ENCODE assay signal across 20 cellular contexts in genomic region chr16:51321251-51321650, GRCh38.
DNase-seq lines count a peak whose midpoint lies in the region; ATAC-seq and TF ChIP-seq lines count a peak whose summit lies in the region.
"Had no signal": no experiment of that assay in that cellular context is flagged by ENCODE, and none has a peak within 500 bp of the region (broad histone marks: within the 10 kb centered on the region; RNA-seq: fewer than 3 reads in every experiment).

No MANE protein-coding gene starts in this region.

- no peak overlapping the region for H3K56ac ChIP-seq in H9 (ENCODE audit: insufficient read length, low read depth, low read length)

- no peak overlapping the region for H4K8ac ChIP-seq in H9 (replicated peaks; ENCODE audit: insufficient read length, low read depth, low read length)

- CTCF ChIA-PET in activated CD8-positive, alpha-beta T cell treated with anti-CD3 and anti-CD28 coated beads, Interleukin-2, amount 10 ng/mL, durations not matched to agents 7 days and 5 days (lab: Charles Lee) = no interaction called here

- H3K79me2 ChIP-seq in H9 (ENCODE audit: insufficient read depth, low read length) = no peaks in the 10 kb centered on the region

- H3T11ph ChIP-seq in H9 (ENCODE audit: low read length) = no peak overlapping the region

- peaks cover 0 to 2% (median 0%) of the 10 kb centered on the region in 3 experiments; a peak in 1 of 7 replicates for H3K36me3 Mint-ChIP-seq in H9 (ENCODE audit: insufficient read depth in 1 of 3, low read depth in 3 of 3)
- H3K36me3 Mint-ChIP-seq in activated CD8-positive, alpha-beta T cell treated with anti-CD3 and anti-CD28 coated beads, Interleukin-2, amount 10 ng/mL, durations not matched to agents 7 days and 5 days (ENCODE audit: low read depth) = no peaks in the 10 kb centered on the region
- H3K36me3 Mint-ChIP-seq: CD14-positive monocyte had no signal

- H3K23me2 ChIP-seq in H9 (ENCODE audit: insufficient read length, low read depth, low read length, poor library complexity, severe bottlenecking) = no peaks in the 10 kb centered on the region

- no peaks in the 10 kb centered on the region for H3K36me3 ChIP-seq in kidney epithelial cell (ENCODE audit: control insufficient read depth, insufficient read depth, low read length)

- ATAC-seq in activated CD8-positive, alpha-beta T cell treated with anti-CD3 and anti-CD28 coated beads, Interleukin-2, amount 10 ng/mL, durations not matched to agents 7 days and 5 days = no peak
- ATAC-seq in SK-N-SH treated with all-trans-retinoic acid at 6 μM for 48 hours = no peak

- H3K18ac ChIP-seq in H9 (ENCODE audit: insufficient read length, low read depth, low read length) = no peak overlapping the region

- no peaks in the 10 kb centered on the region for H3K4me1 Mint-ChIP-seq in H9
- no peaks in the 10 kb centered on the region for H3K4me1 Mint-ChIP-seq in activated CD8-positive, alpha-beta T cell treated with anti-CD3 and anti-CD28 coated beads, Interleukin-2, amount 10 ng/mL, durations not matched to agents 7 days and 5 days (ENCODE audit: low read depth)
- H3K4me1 Mint-ChIP-seq: CD14-positive monocyte had no signal

- no peaks in the 10 kb centered on the region for H3K4me1 ChIP-seq in H9 (ENCODE audit: insufficient read depth, low read length)

- no peak overlapping the region for H2BK15ac ChIP-seq in H9 (ENCODE audit: low read depth, low read length)

- no peaks in the 10 kb centered on the region for H3K9me3 Mint-ChIP-seq in H9
- H3K9me3 Mint-ChIP-seq in activated CD8-positive, alpha-beta T cell treated with anti-CD3 and anti-CD28 coated beads, Interleukin-2, amount 10 ng/mL, durations not matched to agents 7 days and 5 days (ENCODE audit: insufficient read depth) = no peaks in the 10 kb centered on the region

- H4K91ac ChIP-seq in H9 (ENCODE audit: insufficient read length, low read depth, low read length) = no peak overlapping the region

- H3K14ac ChIP-seq in H9 (ENCODE audit: insufficient read depth, low read length) = no peak overlapping the region

- no peak overlapping the region for H2AK5ac ChIP-seq in H9 (ENCODE audit: insufficient read length, low read length)

- POLR2A ChIA-PET in activated CD8-positive, alpha-beta T cell treated with anti-CD3 and anti-CD28 coated beads, Interleukin-2, amount 10 ng/mL, durations not matched to agents 7 days and 5 days (lab: Charles Lee) = no interaction called here

- no peaks in the 10 kb centered on the region for H4K20me1 ChIP-seq in H9 (ENCODE audit: control insufficient read depth, insufficient read depth, insufficient read length)

- no peak overlapping the region for H2AFZ ChIP-seq in H9 (ENCODE audit: low read length)

- H3K27ac Mint-ChIP-seq in H9 = no peak overlapping the region
- no peak overlapping the region for H3K27ac Mint-ChIP-seq in activated CD8-positive, alpha-beta T cell treated with anti-CD3 and anti-CD28 coated beads, Interleukin-2, amount 10 ng/mL, durations not matched to agents 7 days and 5 days
- H3K27ac Mint-ChIP-seq: CD14-positive monocyte had no signal

- in situ Hi-C loops in astrocyte of the cerebellum (cut with HindIII; ENCODE audit: low sequenced_read_pairs) = no loop called here

- H2BK20ac ChIP-seq in H9 (ENCODE audit: low read depth, low read length, poor library complexity, severe bottlenecking) = no peak overlapping the region

- no peak overlapping the region for H2BK5ac ChIP-seq in H9 (ENCODE audit: insufficient read length, low read length)

- no peak overlapping the region for H2BK12ac ChIP-seq in H9 (ENCODE audit: insufficient read length, low read depth, low read length)

- no peak for TF ChIP-seq CTCF in H9 (conservative IDR thresholded peaks at IDR 0.05)
- TF ChIP-seq CTCF in astrocyte of the cerebellum (IDR thresholded peaks at IDR 0.05; ENCODE audit: low read depth, low read length, missing control alignments) = no peak
- TF ChIP-seq CTCF in kidney epithelial cell (IDR thresholded peaks at IDR 0.05; ENCODE audit: insufficient read depth, low read length, poor library complexity, severe bottlenecking) = no peak

- no peak overlapping the region for H3K9ac ChIP-seq in H9 (ENCODE audit: extremely low read depth, insufficient read length, low read length)
- H3K9ac ChIP-seq: SK-N-SH had no signal

- H3K4ac ChIP-seq in H9 (ENCODE audit: low read depth, low read length) = no peak overlapping the region

- peak; percentile 15 for DNase-seq in AG08396 (ENCODE audit: low spot score)
- DNase-seq in H9 = no peak
- DNase-seq in astrocyte of the cerebellum (ENCODE audit: low read depth) = peak; percentile 5
- DNase-seq in kidney epithelial cell (ENCODE audit: low read depth) = peak; percentile 38
- no peak for DNase-seq in activated CD8-positive, alpha-beta T cell treated with anti-CD3 and anti-CD28 coated beads, Interleukin-2, amount 10 ng/mL, durations not matched to agents 7 days and 5 days
- no peak for DNase-seq in NCI-H774 (lab: John Stamatoyannopoulos, UW)
- DNase-seq in NCI-H748 treated with DMSO at 0.1 percent for 48 hours (lab: John Stamatoyannopoulos, UW) = no peak
- DNase-seq: DMS 273 treated with DMSO at 0.1 percent for 48 hours, GDM1, H7, IMR-90, NCI-H1092, NCI-H1436 treated with DMSO at 0.1 percent for 48 hours, NCI-H2029 treated with DMSO at 0.1 percent for 48 hours, NCI-H2171 treated with DMSO at 0.1 percent for 48 hours, SHP77 treated with DMSO at 0.1 percent for 48 hours, SK-N-SH had no signal

- no peak overlapping the region for H3K27ac ChIP-seq in H9 (ENCODE audit: insufficient read length, low read depth, low read length)
- H3K27ac ChIP-seq: HL-60 had no signal

- H3K79me1 ChIP-seq in H9 (ENCODE audit: insufficient read depth, low read depth, low read length, poor library complexity, severe bottlenecking) = no peaks in the 10 kb centered on the region

- no peaks in the 10 kb centered on the region for H3K27me3 ChIP-seq in H9 (ENCODE audit: insufficient read depth, low read length)
- no peaks in the 10 kb centered on the region for H3K27me3 ChIP-seq in kidney epithelial cell (ENCODE audit: control insufficient read depth, insufficient read depth, low read length)

- H3K4me2 ChIP-seq in H9 (ENCODE audit: insufficient read depth, insufficient read length, low read length) = no peak overlapping the region
- H3K4me2 ChIP-seq: SK-N-SH had no signal

- no peak overlapping the region for H4K5ac ChIP-seq in H9 (ENCODE audit: insufficient read length, low read depth, low read length)

- H3K9me3 ChIP-seq in H9 (ENCODE audit: control insufficient read depth, low read depth, low read length) = no peaks in the 10 kb centered on the region
- H3K9me3 ChIP-seq: SK-N-SH had no signal

- no peak overlapping the region for H3K23ac ChIP-seq in H9 (ENCODE audit: insufficient read length, low read depth, low read length)

- no CpG with 5 or more reads among the region's 5 CpGs for WGBS in H9 (ENCODE audit: extremely low coverage, insufficient read length, low lambda C conversion rate)

- H3K27me3 Mint-ChIP-seq in H9 (ENCODE audit: low read depth) = peaks cover 2% of the 10 kb centered on the region
- no peaks in the 10 kb centered on the region for H3K27me3 Mint-ChIP-seq in activated CD8-positive, alpha-beta T cell treated with anti-CD3 and anti-CD28 coated beads, Interleukin-2, amount 10 ng/mL, durations not matched to agents 7 days and 5 days (ENCODE audit: low read depth)

- peak overlapping the region; percentile 23 for H2BK120ac ChIP-seq in H9 (ENCODE audit: low read depth, low read length, poor library complexity, severe bottlenecking)

- no peak overlapping the region for H3K4me3 Mint-ChIP-seq in H9
- H3K4me3 Mint-ChIP-seq in activated CD8-positive, alpha-beta T cell treated with anti-CD3 and anti-CD28 coated beads, Interleukin-2, amount 10 ng/mL, durations not matched to agents 7 days and 5 days = no peak overlapping the region
- H3K4me3 Mint-ChIP-seq: CD14-positive monocyte had no signal

- H3K4me3 ChIP-seq in astrocyte of the cerebellum (ENCODE audit: low read depth, low read length) (no peak overlapping the region), kidney epithelial cell (ENCODE audit: low read depth, low read length) (no peak overlapping the region)

TF ChIP-seq in SK-N-SH treated with all-trans-retinoic acid at 6 μM for 48 hours, 23 proteins besides CTCF, POLR2A, EP300 and RAD21:
- TF ChIP-seq CSDC2 (CRISPR knock-in tag; IDR thresholded peaks at IDR 0.05) = no peak
- no peak for TF ChIP-seq ZNF8 (CRISPR knock-in tag; IDR thresholded peaks at IDR 0.05)
- TF ChIP-seq TCF4 (CRISPR knock-in tag; IDR thresholded peaks at IDR 0.05; ENCODE audit: borderline replicate concordance) = no peak
- TF ChIP-seq CSRNP3 (CRISPR knock-in tag; IDR thresholded peaks at IDR 0.05) = no peak

Comparison
In these comparisons a context has a peak if more than half of its experiments do, and no peak if none do; other contexts are left out.
1. DNase-seq: peak in AG08396 (single experiment), astrocyte of the cerebellum (single experiment) and kidney epithelial cell (single experiment); none in H9 (single experiment), activated CD8-positive, alpha-beta T cell treated with anti-CD3 and anti-CD28 coated beads, Interleukin-2, amount 10 ng/mL, durations not matched to agents 7 days and 5 days (single experiment), NCI-H774 (single experiment) and NCI-H748 treated with DMSO at 0.1 percent for 48 hours (single experiment).